In the genomic region with DNA sequence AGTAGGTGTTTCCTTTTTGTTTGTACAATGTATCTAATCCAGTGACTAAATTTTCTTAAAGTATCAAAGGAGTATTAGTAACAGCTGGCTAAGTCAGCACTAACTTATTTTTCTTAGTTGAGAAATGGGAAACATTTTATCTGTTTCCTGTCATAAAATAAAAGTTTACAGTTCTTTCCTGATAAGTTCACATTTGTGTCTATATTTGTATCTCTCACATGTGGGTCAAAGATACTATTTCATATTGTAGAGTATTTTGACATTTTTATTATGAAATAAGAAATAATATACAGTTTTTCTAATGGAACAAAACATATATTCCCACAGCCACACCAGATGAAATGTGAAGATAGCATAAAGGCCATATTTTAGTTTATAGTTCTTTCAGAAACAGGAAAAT, we compare ENCODE assay signal across 1 cellular context.
TF ChIP-seq lines count a peak whose summit lies in the region.

No MANE protein-coding gene starts in this region.

TF ChIP-seq in endothelial cell of umbilical vein, 7 proteins besides CTCF, POLR2A, EP300 and RAD21:
- TF ChIP-seq, protein P1, sequence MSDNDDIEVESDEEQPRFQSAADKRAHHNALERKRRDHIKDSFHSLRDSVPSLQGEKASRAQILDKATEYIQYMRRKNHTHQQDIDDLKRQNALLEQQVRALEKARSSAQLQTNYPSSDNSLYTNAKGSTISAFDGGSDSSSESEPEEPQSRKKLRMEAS (IDR thresholded peaks at IDR 0.05; ENCODE audit: insufficient read depth, insufficient read length): no peak
- TF ChIP-seq GATA2 (IDR thresholded peaks at IDR 0.05; ENCODE audit: insufficient read depth, insufficient read length, low read depth, low read length) (no peak), FOS (IDR thresholded peaks at IDR 0.05; ENCODE audit: borderline replicate concordance, insufficient read depth, low read length) (no peak), EZH2 (IDR thresholded peaks at IDR 0.05; ENCODE audit: borderline replicate concordance, low read depth, low read length, severe bottlenecking) (no peak), POLR2AphosphoS5 (IDR thresholded peaks at IDR 0.05; ENCODE audit: insufficient read depth, low read depth, low read length) (no peak), JUN (IDR thresholded peaks at IDR 0.05; ENCODE audit: borderline replicate concordance, insufficient read depth, insufficient read length, low read depth) (no peak), MYC (IDR thresholded peaks at IDR 0.05; ENCODE audit: low read depth, low read length) (no peak)
